ENCODE assay signal across 38 cellular contexts in the genomic region with DNA sequence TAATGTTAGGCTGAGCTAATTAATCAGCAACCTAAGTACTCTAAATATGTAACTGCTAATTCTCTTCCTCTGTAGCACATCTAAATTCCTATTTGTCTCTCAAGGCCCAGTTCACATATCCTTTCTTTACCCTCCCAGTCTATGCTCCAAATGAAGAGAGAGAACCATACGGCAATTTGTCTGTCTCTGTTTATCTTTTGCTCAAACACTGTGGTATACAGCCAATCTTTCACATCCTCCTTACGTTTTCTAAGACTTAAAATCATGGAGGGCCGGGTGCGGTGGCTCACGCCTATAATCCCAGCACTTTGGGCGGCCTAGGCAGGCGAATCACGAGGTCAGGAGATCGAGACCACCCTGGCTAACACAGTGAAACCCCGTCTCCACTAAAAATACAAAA.
"Had no signal": no experiment of that assay in that cellular context is flagged by ENCODE, and none has a peak within 500 bp of the region (broad histone marks: within the 10 kb centered on the region; RNA-seq: fewer than 3 reads in every experiment).

No MANE protein-coding gene starts in this region.

- H3K27ac ChIP-seq: adrenal gland, ascending aorta, brain microvascular endothelial cell, breast epithelium, cardiac muscle cell had no signal

- H3K4me1 ChIP-seq: ascending aorta, breast epithelium had no signal

- H3K9me3 Mint-ChIP-seq: activated naive CD4-positive, alpha-beta T cell treated with anti-CD3 and anti-CD28 coated beads, Interleukin-2, amount 10 ng/mL, durations not matched to agents 7 days and 5 days; activated naive CD8-positive, alpha-beta T cell treated with anti-CD3 and anti-CD28 coated beads, Interleukin-2, amount 10 ng/mL, durations not matched to agents 7 days and 5 days; activated naive CD8-positive, alpha-beta T cell treated with anti-CD3 and anti-CD28 coated beads, Interleukin-2, amount 50 U/mL, for 24 hours; activated T-cell treated with anti-CD3 and anti-CD28 coated beads, Interleukin-2, amount 50 U/mL, for 4 hours; activated T-cell treated with anti-CD3 and anti-CD28 coated beads, Interleukin-2, amount 50 U/mL, for 72 hours; activated T-helper 1 cell treated with anti-CD3 and anti-CD28 coated beads, Interleukin-12 subunit alpha, Interleukin-12 subunit beta, Interleukin-2, Interleukin-4 antibody, amounts not matched to agents 30 ng/mL and 10 ng/mL and 1 ng/mL, durations not matched to agents 14 hours and 24 hours and 36 hours; activated T-helper 17 cell treated with anti-CD3 and anti-CD28 coated beads, Interleukin-2, amount 50 U/mL, for 72 hours; activated T-helper 2 cell treated with anti-CD3 and anti-CD28 coated beads, Interferon-gamma antibody, Interleukin-2, Interleukin-4, amounts not matched to agents 10 μg/mL and 5 μg/mL and 100 μg/mL, durations not matched to agents 14 hours and 24 hours and 36 hours; brain; central memory CD8-positive, alpha-beta T cell had no signal

- DNase-seq: activated effector memory CD4-positive, alpha-beta T cell treated with anti-CD3 and anti-CD28 coated beads, Interleukin-2, amount 50 U/mL, for 16 hours; activated effector memory CD4-positive, alpha-beta T cell treated with Interleukin-2 at 50 U/mL for 16 hours; activated gamma-delta T cell; activated gamma-delta T cell treated with Interleukin-2 at 50 U/mL for 16 hours; activated naive CD4-positive, alpha-beta T cell; activated naive CD4-positive, alpha-beta T cell treated with anti-CD3 and anti-CD28 coated beads, Interleukin-2, amount 10 ng/mL, durations not matched to agents 7 days and 5 days; activated naive CD4-positive, alpha-beta T cell treated with anti-CD3 and anti-CD28 coated beads, Interleukin-2, amount 50 U/mL, for 16 hours; activated naive CD4-positive, alpha-beta T cell treated with Interleukin-2 at 50 U/mL for 16 hours; activated naive CD8-positive, alpha-beta T cell treated with anti-CD3 and anti-CD28 coated beads for 36 hours; activated naive CD8-positive, alpha-beta T cell treated with anti-CD3 and anti-CD28 coated beads, Interleukin-2, amount 10 ng/mL, durations not matched to agents 7 days and 5 days; activated naive CD8-positive, alpha-beta T cell treated with anti-CD3 and anti-CD28 coated beads, Interleukin-2, amount 50 U/mL, for 24 hours; activated T-cell treated with anti-CD3 and anti-CD28 coated beads for 4 hours; activated T-cell treated with anti-CD3 and anti-CD28 coated beads, Interleukin-2, amount 50 U/mL, for 1 hour; activated T-cell treated with anti-CD3 and anti-CD28 coated beads, Interleukin-2, amount 50 U/mL, for 4 hours; activated T-cell treated with anti-CD3 and anti-CD28 coated beads, Interleukin-2, amount 50 U/mL, for 48 hours; activated T-cell treated with anti-CD3 and anti-CD28 coated beads, Interleukin-2, amount 50 U/mL, for 72 hours; adrenal gland; amniotic stem cell; amygdala; anterior cingulate cortex; aorta; body of pancreas; brain microvascular endothelial cell; caudate nucleus; central memory CD4-positive, alpha-beta T cell; cerebellar nuclear complex had no signal

- H3K4me3 Mint-ChIP-seq: activated naive CD4-positive, alpha-beta T cell treated with anti-CD3 and anti-CD28 coated beads, Interleukin-2, amount 10 ng/mL, durations not matched to agents 7 days and 5 days; activated naive CD8-positive, alpha-beta T cell; activated naive CD8-positive, alpha-beta T cell treated with anti-CD3 and anti-CD28 coated beads for 36 hours; activated naive CD8-positive, alpha-beta T cell treated with anti-CD3 and anti-CD28 coated beads, Interleukin-2, amount 10 ng/mL, durations not matched to agents 7 days and 5 days; activated naive CD8-positive, alpha-beta T cell treated with anti-CD3 and anti-CD28 coated beads, Interleukin-2, amount 50 U/mL, for 24 hours; activated T-cell treated with anti-CD3 and anti-CD28 coated beads, Interleukin-2, amount 50 U/mL, for 4 hours; activated T-cell treated with anti-CD3 and anti-CD28 coated beads, Interleukin-2, amount 50 U/mL, for 72 hours; activated T-helper 1 cell treated with anti-CD3 and anti-CD28 coated beads, Interleukin-12 subunit alpha, Interleukin-12 subunit beta, Interleukin-2, Interleukin-4 antibody, amounts not matched to agents 30 ng/mL and 10 ng/mL and 1 ng/mL, durations not matched to agents 14 hours and 24 hours and 36 hours; activated T-helper 17 cell treated with anti-CD3 and anti-CD28 coated beads, Interleukin-2, amount 50 U/mL, for 72 hours; brain; central memory CD8-positive, alpha-beta T cell had no signal

- H3K4me3 ChIP-seq: adrenal gland, ascending aorta, body of pancreas, breast epithelium, cardiac muscle cell had no signal

- FAIRE-seq: astrocyte, bronchial epithelial cell had no signal

- H3K4me1 Mint-ChIP-seq: central memory CD8-positive, alpha-beta T cell had no signal

- ATAC-seq: activated naive CD4-positive, alpha-beta T cell treated with anti-CD3 and anti-CD28 coated beads, Interleukin-2, amount 50 U/mL, for 72 hours; activated naive CD8-positive, alpha-beta T cell treated with anti-CD3 and anti-CD28 coated beads, Interleukin-2, amount 50 U/mL, for 24 hours; activated T-cell treated with anti-CD3 and anti-CD28 coated beads, Interleukin-2, amount 50 U/mL, for 4 hours; activated T-cell treated with anti-CD3 and anti-CD28 coated beads, Interleukin-2, amount 50 U/mL, for 72 hours; activated T-helper 17 cell treated with anti-CD3 and anti-CD28 coated beads, Interleukin-2, amount 50 U/mL, for 72 hours; body of pancreas had no signal

- H3K27me3 Mint-ChIP-seq: activated naive CD4-positive, alpha-beta T cell treated with anti-CD3 and anti-CD28 coated beads, Interleukin-2, amount 10 ng/mL, durations not matched to agents 7 days and 5 days; activated naive CD8-positive, alpha-beta T cell treated with anti-CD3 and anti-CD28 coated beads for 36 hours; activated naive CD8-positive, alpha-beta T cell treated with anti-CD3 and anti-CD28 coated beads, Interleukin-2, amount 10 ng/mL, durations not matched to agents 7 days and 5 days; activated naive CD8-positive, alpha-beta T cell treated with anti-CD3 and anti-CD28 coated beads, Interleukin-2, amount 50 U/mL, for 24 hours; activated T-helper 17 cell treated with anti-CD3 and anti-CD28 coated beads, Interleukin-2, amount 50 U/mL, for 72 hours; brain; central memory CD8-positive, alpha-beta T cell had no signal

- H3K27ac Mint-ChIP-seq: activated naive CD4-positive, alpha-beta T cell treated with anti-CD3 and anti-CD28 coated beads, Interleukin-2, amount 10 ng/mL, durations not matched to agents 7 days and 5 days; activated naive CD4-positive, alpha-beta T cell treated with anti-CD3 and anti-CD28 coated beads, Interleukin-2, amount 50 U/mL, for 72 hours; activated naive CD8-positive, alpha-beta T cell; activated naive CD8-positive, alpha-beta T cell treated with anti-CD3 and anti-CD28 coated beads for 36 hours; activated naive CD8-positive, alpha-beta T cell treated with anti-CD3 and anti-CD28 coated beads, Interleukin-2, amount 10 ng/mL, durations not matched to agents 7 days and 5 days; activated naive CD8-positive, alpha-beta T cell treated with anti-CD3 and anti-CD28 coated beads, Interleukin-2, amount 50 U/mL, for 24 hours; activated T-cell treated with anti-CD3 and anti-CD28 coated beads, Interleukin-2, amount 50 U/mL, for 72 hours; activated T-helper 1 cell treated with anti-CD3 and anti-CD28 coated beads, Interleukin-12 subunit alpha, Interleukin-12 subunit beta, Interleukin-2, Interleukin-4 antibody, amounts not matched to agents 30 ng/mL and 10 ng/mL and 1 ng/mL, durations not matched to agents 14 hours and 24 hours and 36 hours; activated T-helper 17 cell treated with anti-CD3 and anti-CD28 coated beads, Interleukin-2, amount 50 U/mL, for 72 hours; activated T-helper 2 cell treated with anti-CD3 and anti-CD28 coated beads, Interferon-gamma antibody, Interleukin-2, Interleukin-4, amounts not matched to agents 10 μg/mL and 5 μg/mL and 100 μg/mL, durations not matched to agents 14 hours and 24 hours and 36 hours; brain had no signal

- H3K36me3 ChIP-seq: adrenal gland, brain microvascular endothelial cell, breast epithelium had no signal

- H3K27me3 ChIP-seq: adrenal gland, ascending aorta, body of pancreas, brain microvascular endothelial cell, breast epithelium, cardiac muscle cell had no signal

- H3K9me3 ChIP-seq: adrenal gland, ascending aorta, body of pancreas, breast epithelium had no signal
